In the genomic region with DNA sequence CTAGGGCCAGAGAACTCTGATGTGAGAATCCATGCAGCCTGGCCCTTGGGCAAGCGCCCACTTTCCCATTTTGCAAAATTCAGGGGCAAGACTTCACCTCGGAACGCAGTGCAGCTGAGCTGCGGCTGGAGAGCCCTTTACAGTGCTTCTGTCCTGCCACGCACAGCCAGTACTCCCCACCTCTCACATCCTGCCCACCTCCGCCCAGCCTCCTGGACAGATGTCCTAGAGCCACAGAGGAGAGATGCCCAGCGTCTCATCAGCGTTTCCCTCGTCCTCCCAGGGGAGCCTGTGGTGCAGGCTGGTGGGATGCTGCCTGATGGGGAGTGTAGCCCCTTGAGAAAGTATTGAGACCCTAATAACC, we compare ENCODE assay signal across 12 cellular contexts. TPM values are rescaled to one million over a fixed set of nuclear protein-coding genes. Genes with fewer than 3 reads are reported as not detected.
DNase-seq lines count a peak whose midpoint lies in the region; ATAC-seq lines count a peak whose summit lies in the region.
"Had no signal": no experiment of that assay in that cellular context is flagged by ENCODE, and none has a peak within 500 bp of the region (broad histone marks: within the 10 kb centered on the region; RNA-seq: fewer than 3 reads in every experiment).

No MANE protein-coding gene starts in this region.

- no peak for ATAC-seq in HG03196 (IDR thresholded peaks at IDR 0.05; ENCODE audit: unreplicated experiment)
- ATAC-seq: A549, left ventricle myocardium superior had no signal

- H3K27ac Mint-ChIP-seq in IgD-negative memory B cell, result peak overlapping the region; percentile 57 to 88 (median 87)
- peak overlapping the region; percentile 50 for H3K27ac Mint-ChIP-seq in activated naive CD8-positive, alpha-beta T cell treated with anti-CD3 and anti-CD28 coated beads for 36 hours

- no peaks in the 10 kb centered on the region for H3K36me3 Mint-ChIP-seq in IgD-negative memory B cell
- peaks cover 18% of the 10 kb centered on the region for H3K36me3 Mint-ChIP-seq in activated naive CD8-positive, alpha-beta T cell treated with anti-CD3 and anti-CD28 coated beads for 36 hours

- H3K4me1 Mint-ChIP-seq in IgD-negative memory B cell, result peaks cover 13 to 26% (median 19%) of the 10 kb centered on the region in 3 donors
- H3K4me1 Mint-ChIP-seq in activated naive CD8-positive, alpha-beta T cell treated with anti-CD3 and anti-CD28 coated beads for 36 hours, result peaks cover 36% of the 10 kb centered on the region

- DNase-seq in activated CD4-positive, alpha-beta T cell treated with anti-CD3 and anti-CD28 coated beads for 48 hours, result peak; percentile 13
- DNase-seq in activated CD4-positive, alpha-beta T cell treated with anti-CD3 and anti-CD28 coated beads, Interleukin-2, amount 50 U/mL, for 1 hour, result no peak
- DNase-seq in activated naive CD8-positive, alpha-beta T cell treated with anti-CD3 and anti-CD28 coated beads for 36 hours, result no peak
- DNase-seq in stimulated activated CD8-positive, alpha-beta memory T cell treated with anti-CD3 and anti-CD28 coated beads, Interleukin-4, amount 100 ng/mL, for 48 hours, result peak; percentile 52
- no peak for DNase-seq in NCI-H1105 (lab: John Stamatoyannopoulos, UW)
- no peak for DNase-seq in A172 (ENCODE audit: low spot score)
- DNase-seq: erythroblast, left ventricle myocardium superior, NCI-H1694 treated with DMSO at 0.1 percent for 48 hours had no signal

- H3K27me3 Mint-ChIP-seq in IgD-negative memory B cell, result no peaks in the 10 kb centered on the region
- peaks cover 13% of the 10 kb centered on the region for H3K27me3 Mint-ChIP-seq in activated naive CD8-positive, alpha-beta T cell treated with anti-CD3 and anti-CD28 coated beads for 36 hours

- peak overlapping the region in 1 of 4 donors; percentile 72 for H3K4me3 Mint-ChIP-seq in IgD-negative memory B cell
- peak overlapping the region; percentile 6 for H3K4me3 Mint-ChIP-seq in activated naive CD8-positive, alpha-beta T cell treated with anti-CD3 and anti-CD28 coated beads for 36 hours

- H3K9me3 Mint-ChIP-seq in IgD-negative memory B cell, result no peaks in the 10 kb centered on the region
- H3K9me3 Mint-ChIP-seq in activated naive CD8-positive, alpha-beta T cell treated with anti-CD3 and anti-CD28 coated beads for 36 hours, result no peaks in the 10 kb centered on the region

RNA-seq across cellular contexts. Expression of a gene that starts 29.6 kb away (rescaled TPM):
- polyA plus RNA-seq in IgD-negative memory B cell, result 30.1 TPM
- 100 to 1,000 TPM; 144 TPM for total RNA-seq in activated naive CD8-positive, alpha-beta T cell treated with anti-CD3 and anti-CD28 coated beads for 36 hours
- total RNA-seq in A172 (2014; rRNA removed; shearing (Covaris generic)), result not detected in 2 replicates

Comparison
In these comparisons a context has a peak if more than half of its experiments do, and no peak if none do; other contexts are left out.
1. DNase-seq: peak in activated CD4-positive, alpha-beta T cell treated with anti-CD3 and anti-CD28 coated beads for 48 hours (single experiment) and stimulated activated CD8-positive, alpha-beta memory T cell treated with anti-CD3 and anti-CD28 coated beads, Interleukin-4, amount 100 ng/mL, for 48 hours (single experiment); none in activated CD4-positive, alpha-beta T cell treated with anti-CD3 and anti-CD28 coated beads, Interleukin-2, amount 50 U/mL, for 1 hour (single experiment), activated naive CD8-positive, alpha-beta T cell treated with anti-CD3 and anti-CD28 coated beads for 36 hours (single experiment), NCI-H1105 (single experiment) and A172 (single experiment).
2. RNA of a gene that starts 29.6 kb away (total RNA-seq): 144 TPM in activated naive CD8-positive, alpha-beta T cell treated with anti-CD3 and anti-CD28 coated beads for 36 hours; not detected in A172; every median in the first group is over 100 times any median in the second.